Comparison of ENCODE assay signal across 27 cellular contexts in genomic region chr14:60233891-60234290, GRCh38.
"Had no signal": no experiment of that assay in that cellular context is flagged by ENCODE, and none has a peak within 500 bp of the region (broad histone marks: within the 10 kb centered on the region; RNA-seq: fewer than 3 reads in every experiment).

No MANE protein-coding gene starts in this region.

- H3K27ac Mint-ChIP-seq: dendritic cell treated with granulocyte-macrophage colony-stimulating factor and Interleukin-4, amounts not matched to agents 40 ng/mL and 50 ng/mL, for 4 days; effector memory CD8-positive, alpha-beta T cell; endodermal cell; immature natural killer cell; mesothelial cell of epicardium had no signal

- ATAC-seq: effector memory CD8-positive, alpha-beta T cell; esophagus mucosa; foreskin keratinocyte; gastroesophageal sphincter; heart left ventricle; left colon; lower lobe of right lung; mucosa of descending colon had no signal

- H3K79me2 ChIP-seq: hepatocyte had no signal

- H3K27ac ChIP-seq: colonic mucosa, epithelial cell of prostate, esophagus squamous epithelium, foreskin keratinocyte, gastroesophageal sphincter, heart left ventricle, hepatocyte, lower lobe of right lung had no signal

- H3K36me3 ChIP-seq: colonic mucosa, esophagus squamous epithelium, gastroesophageal sphincter, heart left ventricle, lower lobe of right lung had no signal

- H3K9me3 ChIP-seq: colonic mucosa, esophagus squamous epithelium, mucosa of descending colon had no signal

- H3K4me1 Mint-ChIP-seq: immature natural killer cell, mesothelial cell of epicardium, naive B cell had no signal

- H3K4me1 ChIP-seq: colonic mucosa, esophagus squamous epithelium, foreskin keratinocyte, gastroesophageal sphincter, lower lobe of right lung had no signal

- H3K27me3 ChIP-seq: colonic mucosa, esophagus squamous epithelium, gastroesophageal sphincter, heart left ventricle, hepatocyte had no signal

- H3K4me3 Mint-ChIP-seq: dendritic cell treated with granulocyte-macrophage colony-stimulating factor and Interleukin-4, amounts not matched to agents 40 ng/mL and 50 ng/mL, for 4 days; effector memory CD8-positive, alpha-beta T cell; endodermal cell; immature natural killer cell; mesothelial cell of epicardium; naive B cell had no signal

- H3K4me2 ChIP-seq: hepatocyte had no signal

- FAIRE-seq: endometrium, frontal cortex, kidney had no signal

- H3K4me3 ChIP-seq: colonic mucosa, esophagus squamous epithelium, gastroesophageal sphincter, heart left ventricle, hepatocyte, lower lobe of right lung, mucosa of descending colon had no signal

- DNase-seq: colonic mucosa; cortex of kidney; effector CD8-positive, alpha-beta T cell; effector memory CD8-positive, alpha-beta T cell; endodermal cell; erythroblast; esophagus squamous epithelium; foreskin keratinocyte; heart left ventricle; hypothalamus; immature natural killer cell; islet precursor cell; kidney; kidney glomerular epithelial cell; left colon; left ventricle myocardium superior; lower lobe of right lung; mucosa of descending colon; naive B cell had no signal

- H3K27me3 Mint-ChIP-seq: dendritic cell treated with granulocyte-macrophage colony-stimulating factor and Interleukin-4, amounts not matched to agents 40 ng/mL and 50 ng/mL, for 4 days had no signal

- H2AFZ ChIP-seq: hepatocyte had no signal

- H3K36me3 Mint-ChIP-seq: mesothelial cell of epicardium had no signal
